2 cellular contexts compared by ENCODE assay signal in genomic region chr7:38274927-38275326, GRCh38.
A peak's percentile ranks its signal among the peaks of the same experiment; 100 is the strongest.
TF ChIP-seq lines count a peak whose summit lies in the region.

No MANE protein-coding gene starts in this region.

TF ChIP-seq in HepG2, 621 proteins besides CTCF, POLR2A, EP300 and RAD21 (continued from another document):
- TF ChIP-seq GMEB1 (CRISPR knock-in tag; IDR thresholded peaks at IDR 0.05; ENCODE audit: borderline replicate concordance): no peak

TF ChIP-seq in K562, 482 proteins besides CTCF, POLR2A, EP300 and RAD21 (continued from another document):
- peak; percentile 81 for TF ChIP-seq TFE3 (CRISPR knock-in tag; IDR thresholded peaks at IDR 0.05)
- TF ChIP-seq HDAC2 (IDR thresholded peaks at IDR 0.05): peak; percentile 53; the same call in 1 of the 2 replicates
- TF ChIP-seq RCOR1 (IDR thresholded peaks at IDR 0.05; ENCODE audit: borderline replicate concordance in 1 of 2, low read depth in 2 of 2, low read length in 2 of 2): peak in 1 of 2 experiments; percentile 45; a peak in 2 of 4 replicates
- TF ChIP-seq BCOR (IDR thresholded peaks at IDR 0.05): peak; percentile 79
- TF ChIP-seq RBM25 (IDR thresholded peaks at IDR 0.05; ENCODE audit: low read depth, low read length, severe bottlenecking): peak; percentile 98
- TF ChIP-seq KDM1A (IDR thresholded peaks at IDR 0.05): peak; percentile 21 to 58; a peak in 1 of 4 replicates
- no peak for TF ChIP-seq SOX6 (IDR thresholded peaks at IDR 0.05)
- TF ChIP-seq ZNF41 (CRISPR knock-in tag; conservative IDR thresholded peaks at IDR 0.05): no peak
- TF ChIP-seq ETV5 (CRISPR knock-in tag; IDR thresholded peaks at IDR 0.05; ENCODE audit: low read depth): no peak
TF ChIP-seq in K562: peak in this region for 7.
